1 cellular context compared by ENCODE assay signal in the genomic region with DNA sequence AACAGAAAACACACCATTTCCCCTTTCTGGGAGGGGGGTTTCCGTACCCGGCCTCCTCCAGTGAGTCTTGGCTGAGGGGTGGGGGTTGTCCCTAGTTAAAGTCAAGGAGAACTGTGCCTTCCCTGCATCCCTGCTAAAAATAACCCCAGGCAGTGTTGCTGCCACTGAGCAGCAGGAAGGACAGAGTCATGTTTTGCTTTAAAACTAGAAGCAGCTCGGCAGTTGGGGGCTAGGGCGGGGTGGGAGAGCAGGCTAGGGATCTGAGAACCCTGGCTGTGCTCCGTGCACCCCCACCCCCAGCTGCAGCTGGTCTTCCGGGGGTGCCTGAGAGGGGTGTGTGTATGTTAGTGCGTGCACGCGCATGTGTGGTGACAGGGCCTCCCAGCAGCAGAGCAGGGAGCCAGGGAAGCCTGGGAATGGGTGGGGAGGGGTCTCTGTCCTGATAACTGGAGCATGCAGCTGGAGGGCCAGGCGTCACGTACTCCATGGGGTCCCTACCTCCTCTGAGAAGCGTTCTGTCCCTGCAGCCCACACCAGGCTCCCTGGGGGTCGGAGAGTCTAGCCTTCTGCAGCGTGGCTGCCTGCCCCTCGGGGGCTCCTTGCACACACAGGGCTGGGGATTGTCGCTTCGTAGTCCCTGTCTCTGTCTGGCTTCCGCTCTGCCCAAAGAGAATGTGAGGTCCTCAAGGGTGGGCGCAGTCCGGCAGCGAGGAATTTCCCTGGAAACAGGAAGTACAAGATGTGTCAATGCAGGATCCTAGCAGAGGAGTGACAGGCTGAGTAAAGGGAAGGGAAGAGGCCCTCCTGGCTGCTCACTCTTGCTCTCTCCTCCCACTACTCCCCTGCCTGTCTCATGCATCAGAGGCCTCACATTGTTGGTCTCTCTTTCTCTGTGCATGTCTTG.
TF ChIP-seq lines count a peak whose summit lies in the region.

No MANE protein-coding gene starts in this region.

TF ChIP-seq in GM23338, 12 proteins besides CTCF, POLR2A, EP300 and RAD21:
- TF ChIP-seq, protein P1, sequence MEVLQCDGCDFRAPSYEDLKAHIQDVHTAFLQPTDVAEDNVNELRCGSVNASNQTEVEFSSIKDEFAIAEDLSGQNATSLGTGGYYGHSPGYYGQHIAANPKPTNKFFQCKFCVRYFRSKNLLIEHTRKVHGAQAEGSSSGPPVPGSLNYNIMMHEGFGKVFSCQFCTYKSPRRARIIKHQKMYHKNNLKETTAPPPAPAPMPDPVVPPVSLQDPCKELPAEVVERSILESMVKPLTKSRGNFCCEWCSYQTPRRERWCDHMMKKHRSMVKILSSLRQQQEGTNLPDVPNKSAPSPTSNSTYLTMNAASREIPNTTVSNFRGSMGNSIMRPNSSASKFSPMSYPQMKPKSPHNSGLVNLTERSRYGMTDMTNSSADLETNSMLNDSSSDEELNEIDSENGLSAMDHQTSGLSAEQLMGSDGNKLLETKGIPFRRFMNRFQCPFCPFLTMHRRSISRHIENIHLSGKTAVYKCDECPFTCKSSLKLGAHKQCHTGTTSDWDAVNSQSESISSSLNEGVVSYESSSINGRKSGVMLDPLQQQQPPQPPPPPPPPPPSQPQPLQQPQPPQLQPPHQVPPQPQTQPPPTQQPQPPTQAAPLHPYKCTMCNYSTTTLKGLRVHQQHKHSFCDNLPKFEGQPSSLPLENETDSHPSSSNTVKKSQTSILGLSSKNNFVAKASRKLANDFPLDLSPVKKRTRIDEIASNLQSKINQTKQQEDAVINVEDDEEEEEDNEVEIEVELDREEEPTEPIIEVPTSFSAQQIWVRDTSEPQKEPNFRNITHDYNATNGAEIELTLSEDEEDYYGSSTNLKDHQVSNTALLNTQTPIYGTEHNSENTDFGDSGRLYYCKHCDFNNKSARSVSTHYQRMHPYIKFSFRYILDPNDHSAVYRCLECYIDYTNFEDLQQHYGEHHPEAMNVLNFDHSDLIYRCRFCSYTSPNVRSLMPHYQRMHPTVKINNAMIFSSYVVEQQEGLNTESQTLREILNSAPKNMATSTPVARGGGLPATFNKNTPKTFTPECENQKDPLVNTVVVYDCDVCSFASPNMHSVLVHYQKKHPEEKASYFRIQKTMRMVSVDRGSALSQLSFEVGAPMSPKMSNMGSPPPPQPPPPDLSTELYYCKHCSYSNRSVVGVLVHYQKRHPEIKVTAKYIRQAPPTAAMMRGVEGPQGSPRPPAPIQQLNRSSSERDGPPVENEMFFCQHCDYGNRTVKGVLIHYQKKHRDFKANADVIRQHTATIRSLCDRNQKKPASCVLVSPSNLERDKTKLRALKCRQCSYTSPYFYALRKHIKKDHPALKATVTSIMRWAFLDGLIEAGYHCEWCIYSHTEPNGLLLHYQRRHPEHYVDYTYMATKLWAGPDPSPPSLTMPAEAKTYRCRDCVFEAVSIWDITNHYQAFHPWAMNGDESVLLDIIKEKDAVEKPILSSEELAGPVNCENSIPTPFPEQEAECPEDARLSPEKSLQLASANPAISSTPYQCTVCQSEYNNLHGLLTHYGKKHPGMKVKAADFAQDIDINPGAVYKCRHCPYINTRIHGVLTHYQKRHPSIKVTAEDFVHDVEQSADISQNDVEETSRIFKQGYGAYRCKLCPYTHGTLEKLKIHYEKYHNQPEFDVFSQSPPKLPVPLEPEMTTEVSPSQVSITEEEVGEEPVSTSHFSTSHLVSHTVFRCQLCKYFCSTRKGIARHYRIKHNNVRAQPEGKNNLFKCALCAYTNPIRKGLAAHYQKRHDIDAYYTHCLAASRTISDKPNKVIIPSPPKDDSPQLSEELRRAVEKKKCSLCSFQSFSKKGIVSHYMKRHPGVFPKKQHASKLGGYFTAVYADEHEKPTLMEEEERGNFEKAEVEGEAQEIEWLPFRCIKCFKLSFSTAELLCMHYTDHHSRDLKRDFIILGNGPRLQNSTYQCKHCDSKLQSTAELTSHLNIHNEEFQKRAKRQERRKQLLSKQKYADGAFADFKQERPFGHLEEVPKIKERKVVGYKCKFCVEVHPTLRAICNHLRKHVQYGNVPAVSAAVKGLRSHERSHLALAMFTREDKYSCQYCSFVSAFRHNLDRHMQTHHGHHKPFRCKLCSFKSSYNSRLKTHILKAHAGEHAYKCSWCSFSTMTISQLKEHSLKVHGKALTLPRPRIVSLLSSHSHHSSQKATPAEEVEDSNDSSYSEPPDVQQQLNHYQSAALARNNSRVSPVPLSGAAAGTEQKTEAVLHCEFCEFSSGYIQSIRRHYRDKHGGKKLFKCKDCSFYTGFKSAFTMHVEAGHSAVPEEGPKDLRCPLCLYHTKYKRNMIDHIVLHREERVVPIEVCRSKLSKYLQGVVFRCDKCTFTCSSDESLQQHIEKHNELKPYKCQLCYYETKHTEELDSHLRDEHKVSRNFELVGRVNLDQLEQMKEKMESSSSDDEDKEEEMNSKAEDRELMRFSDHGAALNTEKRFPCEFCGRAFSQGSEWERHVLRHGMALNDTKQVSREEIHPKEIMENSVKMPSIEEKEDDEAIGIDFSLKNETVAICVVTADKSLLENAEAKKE (CRISPR knock-in tag; IDR thresholded peaks at IDR 0.05) = no peak
- TF ChIP-seq POLR2AphosphoS5 (IDR thresholded peaks at IDR 0.05; ENCODE audit: low read depth) = no peak
- 0 out of 2 replicates have a peak, but pooled peaks have one; percentile 8 for TF ChIP-seq NANOG (IDR thresholded peaks at IDR 0.05; ENCODE audit: borderline replicate concordance)
- no peak for TF ChIP-seq ZNF114 (CRISPR knock-in tag; IDR thresholded peaks at IDR 0.05)
- TF ChIP-seq EZH2 (IDR thresholded peaks at IDR 0.05; ENCODE audit: low read depth, unreplicated experiment) = no peak
